ENCODE assay signal across 13 cellular contexts in genomic region chr5:14213813-14214585, GRCh38.
A peak's percentile ranks its signal among the peaks of the same experiment; 100 is the strongest.
DNase-seq lines count a peak whose midpoint lies in the region; ATAC-seq, FAIRE-seq and TF ChIP-seq lines count a peak whose summit lies in the region.
"Had no signal": no experiment of that assay in that cellular context is flagged by ENCODE, and none has a peak within 500 bp of the region (broad histone marks: within the 10 kb centered on the region; RNA-seq: fewer than 3 reads in every experiment).

No MANE protein-coding gene starts in this region.

- H3K4me1 ChIP-seq in Panc1 (ENCODE audit: control insufficient read depth, insufficient read depth, low read length) (peaks cover 100% of the 10 kb centered on the region), SK-N-SH (ENCODE audit: control insufficient read depth in 1 of 2, insufficient read depth in 2 of 2, low read depth in 1 of 2, low read length in 1 of 2) (peaks cover 32 to 47% of the 10 kb centered on the region in 2 experiments; a peak in 3 of 4 replicates)

- H3F3A ChIP-seq in neural cell (ENCODE audit: insufficient read depth, low read length, poor library complexity, severe bottlenecking) (no peaks in the 10 kb centered on the region), SK-N-SH (replicated peaks; ENCODE audit: insufficient read depth) (peaks cover 20% of the 10 kb centered on the region)

- no TSS peak for BruUV-seq in Panc1 (replicated peaks; lab: Mats Ljungman, UMichigan)

- TF ChIP-seq RAD21 in neural cell (conservative IDR thresholded peaks at IDR 0.05) (no peak), SK-N-SH (IDR thresholded peaks at IDR 0.05; ENCODE audit: low read length) (no peak)

- CTCF ChIA-PET in Panc1 (lab: Charles Lee): no interaction called here
- CTCF ChIA-PET in SK-N-SH (lab: Yijun Ruan, JAX): no interaction called here

- peak overlapping the region in 1 of 2 experiments; percentile 2; a peak in 1 of 4 replicates for H3K4me3 ChIP-seq in Panc1 (ENCODE audit: low read depth in 2 of 2, low read length in 2 of 2)
- peak overlapping the region; percentile 22 for H3K4me3 ChIP-seq in neural cell (ENCODE audit: low read length)
- H3K4me3 ChIP-seq in SK-N-SH (ENCODE audit: low read depth in 2 of 2, low read length in 1 of 2): no peak overlapping the region
- H3K4me3 ChIP-seq: K562, PC-9, testis had no signal

- H3K27ac ChIP-seq in Panc1 (ENCODE audit: low read length): peak overlapping the region; percentile 99
- H3K27ac ChIP-seq in neural cell (ENCODE audit: low read length): no peak overlapping the region
- H3K27ac ChIP-seq in SK-N-SH (ENCODE audit: low read depth in 2 of 2, low read length in 1 of 2): no peak overlapping the region; a peak in 1 of 4 replicates
- H3K27ac ChIP-seq: PC-9, testis had no signal

- POLR2A ChIA-PET in Panc1 (lab: Charles Lee): interaction anchor here (0.5 kb wide), 1 partner anchor 32 kb away, joined by 13 read pairs; no protein-coding TSS in a partner anchor
- POLR2A ChIA-PET in SK-N-SH (lab: Yijun Ruan, JAX): no interaction called here

- intact Hi-C loops in Panc1 (cut with micrococcal nuclease; ENCODE audit: unreplicated experiment): no loop called here

- H4K20me1 ChIP-seq in neural cell (ENCODE audit: insufficient read depth) (peaks cover 21% of the 10 kb centered on the region), SK-N-SH (ENCODE audit: insufficient read depth) (peaks cover 93% of the 10 kb centered on the region)

- 94% methylated on average over 6 of the region's 6 CpGs for WGBS in SK-N-SH (ENCODE audit: low lambda C conversion rate)

- no peak overlapping the region for H2AFZ ChIP-seq in neural cell (ENCODE audit: low read depth, low read length)
- H2AFZ ChIP-seq in SK-N-SH (ENCODE audit: low read depth): no peak overlapping the region
- H2AFZ ChIP-seq: PC-9 had no signal

- H3K9ac ChIP-seq in neural cell (ENCODE audit: low read length) (no peak overlapping the region), SK-N-SH (no peak overlapping the region)

- H3K9me3 ChIP-seq in Panc1 (ENCODE audit: control insufficient read depth, insufficient read depth, low read depth, low read length) (no peaks in the 10 kb centered on the region), neural cell (ENCODE audit: low read length) (no peaks in the 10 kb centered on the region), SK-N-SH (no peaks in the 10 kb centered on the region)
- H3K9me3 ChIP-seq: testis had no signal

- TF ChIP-seq CTCF in Panc1 (IDR thresholded peaks at IDR 0.05): no peak
- TF ChIP-seq CTCF in neural cell (IDR thresholded peaks at IDR 0.05; ENCODE audit: poor library complexity, severe bottlenecking): no peak
- no peak for TF ChIP-seq CTCF in SK-N-SH (IDR thresholded peaks at IDR 0.05)

- TF ChIP-seq EP300 in neural cell (conservative IDR thresholded peaks at IDR 0.05; ENCODE audit: poor library complexity, severe bottlenecking) (no peak), SK-N-SH (IDR thresholded peaks at IDR 0.05; ENCODE audit: borderline replicate concordance in 1 of 2, low read depth in 1 of 2, low read length in 1 of 2) (no peak)

- H3K36me3 ChIP-seq in Panc1 (ENCODE audit: control insufficient read depth, insufficient read depth, low read length) (peaks cover 3% of the 10 kb centered on the region; the same call in 1 of the 2 replicates), neural cell (ENCODE audit: insufficient read depth, low read length) (no peaks in the 10 kb centered on the region), SK-N-SH (replicated peaks in 1 of 2; ENCODE audit: control insufficient read depth in 1 of 2, insufficient read depth in 2 of 2, low read length in 1 of 2) (peaks cover 0 to 4% of the 10 kb centered on the region in 2 experiments)

- FAIRE-seq in urothelium cell line (lab: Jason Lieb, UNC): no peak
- FAIRE-seq: K562 had no signal

- H3K4me2 ChIP-seq in neural cell (ENCODE audit: low read length) (peak overlapping the region; percentile 46), SK-N-SH (no peak overlapping the region)
- H3K4me2 ChIP-seq: PC-9 had no signal

- H3K27me3 ChIP-seq in Panc1 (ENCODE audit: control insufficient read depth, insufficient read depth, low read length) (no peaks in the 10 kb centered on the region), neural cell (ENCODE audit: insufficient read depth, low read depth, low read length) (no peaks in the 10 kb centered on the region), SK-N-SH (ENCODE audit: insufficient read depth) (no peaks in the 10 kb centered on the region)
- H3K27me3 ChIP-seq: testis had no signal

- ATAC-seq in GM18867 (IDR thresholded peaks at IDR 0.05; ENCODE audit: unreplicated experiment) (peak; percentile 34), HG02798 (IDR thresholded peaks at IDR 0.05; ENCODE audit: poor library complexity, unreplicated experiment) (peak; percentile 32), Panc1 (peak; percentile 28)
- ATAC-seq: K562 had no signal

- in situ Hi-C loops in Panc1 (cut with HindIII; ENCODE audit: low pct_unique_long_range_greater_than_20kb, low sequenced_read_pairs): no loop called here

- H3K9me2 ChIP-seq in neural cell (ENCODE audit: insufficient read depth, low read length) (no peaks in the 10 kb centered on the region), SK-N-SH (no peaks in the 10 kb centered on the region)

- DNase-seq in Panc1 (ENCODE audit: low read depth, low spot score) (no peak), NCI-H2227 (lab: John Stamatoyannopoulos, UW; ENCODE audit: unreplicated experiment) (no peak), SK-N-SH (no peak), urothelium cell line (ENCODE audit: low spot score) (no peak), NCI-H526 (lab: John Stamatoyannopoulos, UW) (no peak)
- DNase-seq: activated CD4-positive, alpha-beta T cell treated with anti-CD3 and anti-CD28 coated beads for 4 hours; amygdala; PC-9; testis had no signal

- H3K79me2 ChIP-seq in neural cell (replicated peaks; ENCODE audit: insufficient read depth, low read length): peaks cover 95% of the 10 kb centered on the region
- peaks cover 100% of the 10 kb centered on the region for H3K79me2 ChIP-seq in SK-N-SH (ENCODE audit: insufficient read depth)

TF ChIP-seq in neural cell, 6 proteins besides CTCF, POLR2A, EP300 and RAD21 (continues in another document):
- TF ChIP-seq MXI1 (conservative IDR thresholded peaks at IDR 0.05; ENCODE audit: poor library complexity, severe bottlenecking) (no peak), REST (IDR thresholded peaks at IDR 0.05; ENCODE audit: borderline replicate concordance) (no peak), SMC3 (conservative IDR thresholded peaks at IDR 0.05; ENCODE audit: poor library complexity) (no peak), POLR2AphosphoS5 (IDR thresholded peaks at IDR 0.05) (no peak)

TF ChIP-seq in SK-N-SH, 30 proteins besides CTCF, POLR2A, EP300 and RAD21 (continues in another document):
- TF ChIP-seq ZBTB33 (IDR thresholded peaks at IDR 0.05; ENCODE audit: borderline replicate concordance, low read depth) (no peak), REST (IDR thresholded peaks at IDR 0.05; ENCODE audit: low read depth, low read length) (no peak), GATA2 (CRISPR knock-in tag; IDR thresholded peaks at IDR 0.05) (no peak), RXRA (IDR thresholded peaks at IDR 0.05; ENCODE audit: borderline replicate concordance, low read depth) (no peak), PBX3 (IDR thresholded peaks at IDR 0.05) (no peak), FOXM1 (IDR thresholded peaks at IDR 0.05; ENCODE audit: low read depth) (no peak)
